In genomic region chr2:16210841-16211240, GRCh38 we compare ENCODE assay signal across 23 cellular contexts.
"Had no signal": no experiment of that assay in that cellular context is flagged by ENCODE, and none has a peak within 500 bp of the region (broad histone marks: within the 10 kb centered on the region; RNA-seq: fewer than 3 reads in every experiment).

No MANE protein-coding gene starts in this region.

- H3K4me1 ChIP-seq: colonic mucosa, esophagus muscularis mucosa, esophagus squamous epithelium, foreskin keratinocyte, gastrocnemius medialis, gastroesophageal sphincter had no signal

- H3K36me3 ChIP-seq: colonic mucosa, esophagus muscularis mucosa, esophagus squamous epithelium, gastrocnemius medialis, gastroesophageal sphincter, heart left ventricle, heart right ventricle had no signal

- H3K9me3 ChIP-seq: colonic mucosa, esophagus muscularis mucosa, esophagus squamous epithelium, gastrocnemius medialis, gastroesophageal sphincter, heart left ventricle had no signal

- H3K27me3 ChIP-seq: colonic mucosa, esophagus muscularis mucosa, foreskin keratinocyte, gastrocnemius medialis, gastroesophageal sphincter, heart left ventricle, heart right ventricle had no signal

- H3K4me3 ChIP-seq: colonic mucosa, coronary artery, dorsolateral prefrontal cortex, esophagus muscularis mucosa, esophagus squamous epithelium, gastrocnemius medialis, gastroesophageal sphincter, heart left ventricle, heart right ventricle had no signal

- H3K27ac ChIP-seq: colonic mucosa, coronary artery, dorsolateral prefrontal cortex, epithelial cell of prostate, esophagus muscularis mucosa, esophagus squamous epithelium, foreskin keratinocyte, gastrocnemius medialis, gastroesophageal sphincter, heart left ventricle, heart right ventricle had no signal

- DNase-seq: colonic mucosa; cortex of kidney; dermis blood vessel endothelial cell; dorsolateral prefrontal cortex; effector CD4-positive, alpha-beta T cell; effector CD8-positive, alpha-beta T cell; effector memory CD4-positive, alpha-beta T cell; effector memory CD8-positive, alpha-beta T cell; endodermal cell; erythroblast; esophagus squamous epithelium; foreskin fibroblast; foreskin keratinocyte; foreskin melanocyte; gastrocnemius medialis; glutamatergic neuron; head of caudate nucleus; heart left ventricle; heart right ventricle had no signal
